Comparison of ENCODE assay signal across 1 cellular context in the genomic region with DNA sequence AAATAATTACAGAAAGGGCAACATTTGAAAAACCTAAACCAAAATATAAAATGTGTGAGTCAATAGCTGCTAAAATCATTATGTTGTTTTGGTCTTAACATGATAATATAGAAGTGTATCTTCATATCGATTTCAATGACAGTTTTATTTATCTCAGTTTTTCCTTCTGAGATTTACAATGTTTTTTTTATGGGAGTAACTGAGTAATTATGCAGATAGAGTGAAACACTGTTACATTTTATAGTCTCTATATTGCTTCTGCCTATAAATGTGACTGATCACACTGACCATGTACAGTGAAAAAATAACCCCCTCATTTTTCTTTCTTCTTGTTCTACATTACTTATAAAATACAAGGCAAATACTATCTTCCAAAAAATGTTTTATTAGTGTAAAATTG.
TF ChIP-seq lines count a peak whose summit lies in the region.

No MANE protein-coding gene starts in this region.

TF ChIP-seq in HCT116, 20 proteins besides CTCF, POLR2A, EP300 and RAD21 (continued from another document):
- TF ChIP-seq, protein P1, sequence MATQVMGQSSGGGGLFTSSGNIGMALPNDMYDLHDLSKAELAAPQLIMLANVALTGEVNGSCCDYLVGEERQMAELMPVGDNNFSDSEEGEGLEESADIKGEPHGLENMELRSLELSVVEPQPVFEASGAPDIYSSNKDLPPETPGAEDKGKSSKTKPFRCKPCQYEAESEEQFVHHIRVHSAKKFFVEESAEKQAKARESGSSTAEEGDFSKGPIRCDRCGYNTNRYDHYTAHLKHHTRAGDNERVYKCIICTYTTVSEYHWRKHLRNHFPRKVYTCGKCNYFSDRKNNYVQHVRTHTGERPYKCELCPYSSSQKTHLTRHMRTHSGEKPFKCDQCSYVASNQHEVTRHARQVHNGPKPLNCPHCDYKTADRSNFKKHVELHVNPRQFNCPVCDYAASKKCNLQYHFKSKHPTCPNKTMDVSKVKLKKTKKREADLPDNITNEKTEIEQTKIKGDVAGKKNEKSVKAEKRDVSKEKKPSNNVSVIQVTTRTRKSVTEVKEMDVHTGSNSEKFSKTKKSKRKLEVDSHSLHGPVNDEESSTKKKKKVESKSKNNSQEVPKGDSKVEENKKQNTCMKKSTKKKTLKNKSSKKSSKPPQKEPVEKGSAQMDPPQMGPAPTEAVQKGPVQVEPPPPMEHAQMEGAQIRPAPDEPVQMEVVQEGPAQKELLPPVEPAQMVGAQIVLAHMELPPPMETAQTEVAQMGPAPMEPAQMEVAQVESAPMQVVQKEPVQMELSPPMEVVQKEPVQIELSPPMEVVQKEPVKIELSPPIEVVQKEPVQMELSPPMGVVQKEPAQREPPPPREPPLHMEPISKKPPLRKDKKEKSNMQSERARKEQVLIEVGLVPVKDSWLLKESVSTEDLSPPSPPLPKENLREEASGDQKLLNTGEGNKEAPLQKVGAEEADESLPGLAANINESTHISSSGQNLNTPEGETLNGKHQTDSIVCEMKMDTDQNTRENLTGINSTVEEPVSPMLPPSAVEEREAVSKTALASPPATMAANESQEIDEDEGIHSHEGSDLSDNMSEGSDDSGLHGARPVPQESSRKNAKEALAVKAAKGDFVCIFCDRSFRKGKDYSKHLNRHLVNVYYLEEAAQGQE (IDR thresholded peaks at IDR 0.05; ENCODE audit: low read depth): no peak
- TF ChIP-seq EZH2phosphoT487 (IDR thresholded peaks at IDR 0.05; ENCODE audit: borderline replicate concordance): no peak
